22 cellular contexts compared by ENCODE assay signal in the genomic region with DNA sequence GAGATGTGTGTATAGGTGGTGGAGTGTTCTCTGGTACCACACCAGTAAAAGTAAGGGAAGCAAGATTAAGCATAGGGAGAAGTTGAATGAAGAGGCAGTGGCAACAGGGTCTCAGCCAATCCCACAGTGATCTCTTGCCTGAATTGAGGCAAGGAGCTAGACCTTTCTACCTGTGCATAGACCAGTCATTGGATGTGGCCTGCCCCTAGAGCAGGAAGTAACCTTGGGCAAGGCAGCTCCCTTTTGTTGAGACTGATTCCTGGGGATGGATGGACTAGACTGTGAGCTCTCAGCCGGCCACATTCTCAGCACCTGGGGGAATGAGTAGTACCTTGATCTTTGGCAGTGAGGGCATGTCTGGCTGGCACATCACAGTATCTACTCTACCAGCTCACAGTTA. TPM values are rescaled to one million over a fixed set of nuclear protein-coding genes. Genes with fewer than 3 reads are reported as not detected.
DNase-seq lines count a peak whose midpoint lies in the region; ATAC-seq, FAIRE-seq and TF ChIP-seq lines count a peak whose summit lies in the region.
"Had no signal": no experiment of that assay in that cellular context is flagged by ENCODE, and none has a peak within 500 bp of the region (broad histone marks: within the 10 kb centered on the region; RNA-seq: fewer than 3 reads in every experiment).

No MANE protein-coding gene starts in this region.

- FAIRE-seq in H1 (lab: Jason Lieb, UNC) = no peak
- FAIRE-seq: RCC 7860 had no signal

- no peak overlapping the region for H2AK5ac ChIP-seq in H1 (ENCODE audit: low read depth, low read length)

- H3K27me3 ChIP-seq in H1 (replicated peaks in 1 of 4; ENCODE audit: control insufficient read depth in 3 of 4, extremely low read depth in 1 of 4, insufficient read depth in 3 of 4, low read length in 3 of 4) = no peaks in the 10 kb centered on the region
- H3K27me3 ChIP-seq: SJCRH30 had no signal

- no peak overlapping the region for H3K4me3 ChIP-seq in H1 (ENCODE audit: extremely low read depth in 1 of 4, insufficient read depth in 2 of 4, low read depth in 3 of 4, low read length in 4 of 4)
- H3K4me3 ChIP-seq: GM23248, HAP-1, SJCRH30 had no signal

- H2BK12ac ChIP-seq in H1 (ENCODE audit: low read depth, low read length) = no peak overlapping the region

- no peak overlapping the region for H2AFZ ChIP-seq in H1 (ENCODE audit: low read length)
- H2AFZ ChIP-seq: GM23248 had no signal

- peaks cover 0 to 5% of the 10 kb centered on the region in 2 experiments for H4K20me1 ChIP-seq in H1 (replicated peaks in 1 of 2; ENCODE audit: control insufficient read depth in 1 of 2, insufficient read depth in 2 of 2, low read length in 2 of 2)

- no peak overlapping the region for H3K23ac ChIP-seq in H1 (ENCODE audit: insufficient read length)

- H3K36me3 Mint-ChIP-seq in activated naive CD8-positive, alpha-beta T cell treated with anti-CD3 and anti-CD28 coated beads, Interleukin-2, amount 10 ng/mL, durations not matched to agents 7 days and 5 days = peaks cover 20% of the 10 kb centered on the region
- H3K36me3 Mint-ChIP-seq in activated naive CD8-positive, alpha-beta T cell treated with anti-CD3 and anti-CD28 coated beads, Interleukin-2, amount 50 U/mL, for 24 hours (ENCODE audit: low read depth) = peaks cover 55% of the 10 kb centered on the region
- H3K36me3 Mint-ChIP-seq in activated CD8-positive, alpha-beta T cell treated with anti-CD3 and anti-CD28 coated beads, Interleukin-2, amount 10 ng/mL, durations not matched to agents 7 days and 5 days (ENCODE audit: low read depth) = peaks cover 48% of the 10 kb centered on the region
- H3K36me3 Mint-ChIP-seq in stimulated activated naive B cell treated with anti-CD40 and anti-IgM and Interleukin-4, amounts not matched to agents 10 μg/mL and 1 μg/mL and 100 μg/mL, for 72 hours = peaks cover 26 to 47% of the 10 kb centered on the region in 2 donors

- CTCF ChIA-PET in activated CD8-positive, alpha-beta T cell treated with anti-CD3 and anti-CD28 coated beads, Interleukin-2, amount 10 ng/mL, durations not matched to agents 7 days and 5 days (lab: Charles Lee) = no interaction called here
- CTCF ChIA-PET in H1 (lab: Charles Lee; ENCODE audit: partially characterized antibody) = no interaction called here

- H3K4me3 Mint-ChIP-seq in activated naive CD8-positive, alpha-beta T cell treated with anti-CD3 and anti-CD28 coated beads, Interleukin-2, amount 10 ng/mL, durations not matched to agents 7 days and 5 days = no peak overlapping the region
- H3K4me3 Mint-ChIP-seq in activated naive CD8-positive, alpha-beta T cell treated with anti-CD3 and anti-CD28 coated beads, Interleukin-2, amount 50 U/mL, for 24 hours = no peak overlapping the region
- H3K4me3 Mint-ChIP-seq in activated CD8-positive, alpha-beta T cell treated with anti-CD3 and anti-CD28 coated beads, Interleukin-2, amount 10 ng/mL, durations not matched to agents 7 days and 5 days = no peak overlapping the region
- no peak overlapping the region for H3K4me3 Mint-ChIP-seq in stimulated activated naive B cell treated with anti-CD40 and anti-IgM and Interleukin-4, amounts not matched to agents 10 μg/mL and 1 μg/mL and 100 μg/mL, for 72 hours
- H3K4me3 Mint-ChIP-seq: CD4-positive, alpha-beta T cell; IgD-negative memory B cell had no signal

- WGBS in H1 (ENCODE audit: extremely low coverage in 1 of 2, insufficient coverage in 1 of 2, insufficient read length in 1 of 2, insufficient replicate concordance in 2 of 2, low coverage in 1 of 2, low lambda C conversion rate in 2 of 2, missing lambda C conversion rate in 1 of 2), 2 experiments = 100% methylated on average over 1 of the region's 1 CpG; no CpG with 5 or more reads in 1 of the 2 experiments

- H3K36me3 ChIP-seq in H1 (ENCODE audit: control insufficient read depth in 2 of 4, insufficient read depth in 4 of 4, low read length in 3 of 4) = peaks cover 3 to 26% (median 16%) of the 10 kb centered on the region in 4 experiments; a peak in 6 of 8 replicates

- no peak for TF ChIP-seq CTCF in H1 (IDR thresholded peaks at IDR 0.05; ENCODE audit: control extremely low read depth in 1 of 3, insufficient read depth in 1 of 3, low read depth in 1 of 3, low read length in 3 of 3)

- H4K5ac ChIP-seq in H1 (ENCODE audit: insufficient read length, low read depth, low read length) = no peak overlapping the region

- TF ChIP-seq EP300 in H1 (IDR thresholded peaks at IDR 0.05; ENCODE audit: borderline replicate concordance in 1 of 2, low read depth in 2 of 2, low read length in 2 of 2) = no peak

- no peak overlapping the region for H3K4me2 ChIP-seq in H1 (ENCODE audit: insufficient read depth in 1 of 2, low read depth in 2 of 2, low read length in 2 of 2)

- no peak overlapping the region for H3K56ac ChIP-seq in H1 (replicated peaks; ENCODE audit: insufficient read length, low read depth, low read length)

- no peak overlapping the region for H4K91ac ChIP-seq in H1 (replicated peaks; ENCODE audit: insufficient read length, low read length)

- no peak overlapping the region for H3K4ac ChIP-seq in H1 (replicated peaks; ENCODE audit: insufficient read length, low read depth, low read length)

- peaks cover 23% of the 10 kb centered on the region for H3K4me1 Mint-ChIP-seq in activated naive CD8-positive, alpha-beta T cell treated with anti-CD3 and anti-CD28 coated beads, Interleukin-2, amount 10 ng/mL, durations not matched to agents 7 days and 5 days
- peaks cover 16% of the 10 kb centered on the region for H3K4me1 Mint-ChIP-seq in activated naive CD8-positive, alpha-beta T cell treated with anti-CD3 and anti-CD28 coated beads, Interleukin-2, amount 50 U/mL, for 24 hours
- H3K4me1 Mint-ChIP-seq in activated CD8-positive, alpha-beta T cell treated with anti-CD3 and anti-CD28 coated beads, Interleukin-2, amount 10 ng/mL, durations not matched to agents 7 days and 5 days (ENCODE audit: low read depth) = peaks cover 14% of the 10 kb centered on the region
- H3K4me1 Mint-ChIP-seq in stimulated activated naive B cell treated with anti-CD40 and anti-IgM and Interleukin-4, amounts not matched to agents 10 μg/mL and 1 μg/mL and 100 μg/mL, for 72 hours = peaks cover 18 to 35% of the 10 kb centered on the region in 2 donors

- H3K18ac ChIP-seq in H1 (ENCODE audit: extremely low read depth, low read length) = no peak overlapping the region

- no peaks in the 10 kb centered on the region for H3K9me3 ChIP-seq in H1 (ENCODE audit: insufficient read depth in 2 of 2, low read depth in 1 of 2, low read length in 1 of 2)
- H3K9me3 ChIP-seq: HAP-1, SJCRH30 had no signal

- peak overlapping the region; percentile 45 for H3K27ac Mint-ChIP-seq in activated naive CD8-positive, alpha-beta T cell treated with anti-CD3 and anti-CD28 coated beads, Interleukin-2, amount 10 ng/mL, durations not matched to agents 7 days and 5 days
- H3K27ac Mint-ChIP-seq in activated naive CD8-positive, alpha-beta T cell treated with anti-CD3 and anti-CD28 coated beads, Interleukin-2, amount 50 U/mL, for 24 hours = no peak overlapping the region
- no peak overlapping the region for H3K27ac Mint-ChIP-seq in activated CD8-positive, alpha-beta T cell treated with anti-CD3 and anti-CD28 coated beads, Interleukin-2, amount 10 ng/mL, durations not matched to agents 7 days and 5 days
- H3K27ac Mint-ChIP-seq in stimulated activated naive B cell treated with anti-CD40 and anti-IgM and Interleukin-4, amounts not matched to agents 10 μg/mL and 1 μg/mL and 100 μg/mL, for 72 hours = peak overlapping the region; percentile 2
- H3K27ac Mint-ChIP-seq: CD4-positive, alpha-beta T cell; IgD-negative memory B cell had no signal

- TF ChIP-seq RAD21 in H1 (IDR thresholded peaks at IDR 0.05 in 1 of 2, conservative IDR thresholded peaks at IDR 0.05 in 1 of 2; ENCODE audit: low read depth in 2 of 2, low read length in 2 of 2) = no peak

- TF ChIP-seq POLR2A in H1 (IDR thresholded peaks at IDR 0.05; ENCODE audit: control extremely low read depth in 1 of 2, low read depth in 2 of 2, low read length in 2 of 2) = no peak

- no peak overlapping the region for H3K9ac ChIP-seq in H1 (replicated peaks in 1 of 4; ENCODE audit: extremely low read depth in 1 of 4, low read depth in 3 of 4, low read length in 3 of 4)
- H3K9ac ChIP-seq: GM23248 had no signal

- no peak overlapping the region for H3K27ac ChIP-seq in H1 (ENCODE audit: low read depth, low read length)
- H3K27ac ChIP-seq: GM23248, SJCRH30 had no signal

- no peaks in the 10 kb centered on the region for H3K27me3 Mint-ChIP-seq in activated naive CD8-positive, alpha-beta T cell treated with anti-CD3 and anti-CD28 coated beads, Interleukin-2, amount 10 ng/mL, durations not matched to agents 7 days and 5 days
- no peaks in the 10 kb centered on the region for H3K27me3 Mint-ChIP-seq in activated naive CD8-positive, alpha-beta T cell treated with anti-CD3 and anti-CD28 coated beads, Interleukin-2, amount 50 U/mL, for 24 hours
- no peaks in the 10 kb centered on the region for H3K27me3 Mint-ChIP-seq in activated CD8-positive, alpha-beta T cell treated with anti-CD3 and anti-CD28 coated beads, Interleukin-2, amount 10 ng/mL, durations not matched to agents 7 days and 5 days (ENCODE audit: low read depth)
- no peaks in the 10 kb centered on the region for H3K27me3 Mint-ChIP-seq in stimulated activated naive B cell treated with anti-CD40 and anti-IgM and Interleukin-4, amounts not matched to agents 10 μg/mL and 1 μg/mL and 100 μg/mL, for 72 hours
- H3K27me3 Mint-ChIP-seq: CD4-positive, alpha-beta T cell; IgD-negative memory B cell had no signal

- H2BK20ac ChIP-seq in H1 (ENCODE audit: low read length) = no peak overlapping the region

- H3K79me2 ChIP-seq in H1 (ENCODE audit: control insufficient read depth in 1 of 2, insufficient read depth in 2 of 2, low read length in 2 of 2) = peaks cover 0 to 20% of the 10 kb centered on the region in 2 experiments; a peak in 2 of 4 replicates

- no peaks in the 10 kb centered on the region; the same call in 1 of the 2 replicates for H3K23me2 ChIP-seq in H1 (ENCODE audit: low read depth, low read length)

- no peak for DNase-seq in activated naive CD8-positive, alpha-beta T cell treated with anti-CD3 and anti-CD28 coated beads, Interleukin-2, amount 10 ng/mL, durations not matched to agents 7 days and 5 days
- no peak for DNase-seq in activated naive CD8-positive, alpha-beta T cell treated with anti-CD3 and anti-CD28 coated beads, Interleukin-2, amount 50 U/mL, for 24 hours
- no peak for DNase-seq in activated CD8-positive, alpha-beta T cell treated with anti-CD3 and anti-CD28 coated beads, Interleukin-2, amount 10 ng/mL, durations not matched to agents 7 days and 5 days
- DNase-seq in H1 (ENCODE audit: low read depth in 1 of 2, low spot score in 2 of 2) = no peak
- DNase-seq in stimulated activated naive B cell treated with anti-CD40 and anti-IgM and Interleukin-4, amounts not matched to agents 10 μg/mL and 1 μg/mL and 100 μg/mL, for 72 hours = no peak
- no peak for DNase-seq in activated gamma-delta T cell treated with Interleukin-2 at 50 U/mL for 16 hours
- no peak for DNase-seq in HuH-7.5 (ENCODE audit: low spot score)
- DNase-seq: CD4-positive, alpha-beta T cell; COR-L47; DMS79; GM23248; Karpas-422; NCI-H1694; NCI-H2081; NCI-H2171; NCI-H446; NCI-H526; SJCRH30 had no signal

- no peak overlapping the region for H4K8ac ChIP-seq in H1 (ENCODE audit: extremely low read depth, insufficient read depth, low read length)

- POLR2A ChIA-PET in activated naive CD8-positive, alpha-beta T cell treated with anti-CD3 and anti-CD28 coated beads, Interleukin-2, amount 10 ng/mL, durations not matched to agents 7 days and 5 days (lab: Charles Lee) = interaction anchor here (1.1 to 1.9 kb wide), 2 partner anchors 9 to 38 kb away, joined by 3 to 7 read pairs; a partner anchor contains a TSS
- POLR2A ChIA-PET in activated CD8-positive, alpha-beta T cell treated with anti-CD3 and anti-CD28 coated beads, Interleukin-2, amount 10 ng/mL, durations not matched to agents 7 days and 5 days (lab: Charles Lee) = interaction anchor here (0.6 to 2.5 kb wide), 4 partner anchors 9 to 318 kb away, joined by 3 to 7 read pairs (median 4); a partner anchor contains a TSS
- POLR2A ChIA-PET in H1 (lab: Charles Lee; ENCODE audit: partially characterized antibody) = interaction anchor here (1.4 kb wide), 1 partner anchor 29 kb away, joined by 3 read pairs; no protein-coding TSS in a partner anchor

- ATAC-seq in activated naive CD8-positive, alpha-beta T cell treated with anti-CD3 and anti-CD28 coated beads, Interleukin-2, amount 10 ng/mL, durations not matched to agents 7 days and 5 days (ENCODE audit: low read depth) = no peak
- no peak for ATAC-seq in activated naive CD8-positive, alpha-beta T cell treated with anti-CD3 and anti-CD28 coated beads, Interleukin-2, amount 50 U/mL, for 24 hours
- ATAC-seq in activated CD8-positive, alpha-beta T cell treated with anti-CD3 and anti-CD28 coated beads, Interleukin-2, amount 10 ng/mL, durations not matched to agents 7 days and 5 days = peak; percentile 40
- ATAC-seq in stimulated activated naive B cell treated with anti-CD40 and anti-IgM and Interleukin-4, amounts not matched to agents 10 μg/mL and 1 μg/mL and 100 μg/mL, for 72 hours (replicated peaks) = no peak
- no peak for ATAC-seq in HG02973 (IDR thresholded peaks at IDR 0.05; ENCODE audit: unreplicated experiment)

- no peak overlapping the region for H2BK120ac ChIP-seq in H1 (replicated peaks; ENCODE audit: low read depth, low read length)

- H2BK5ac ChIP-seq in H1 (ENCODE audit: low read depth, low read length) = no peak overlapping the region

- H2BK15ac ChIP-seq in H1 (ENCODE audit: low read length) = no peak overlapping the region

- no peaks in the 10 kb centered on the region; the same call in 1 of the 2 replicates for H3K79me1 ChIP-seq in H1 (ENCODE audit: low read depth, low read length)

- H3K4me1 ChIP-seq in H1 (replicated peaks in 1 of 4; ENCODE audit: control insufficient read depth in 3 of 4, insufficient read depth in 4 of 4, low read length in 3 of 4) = no peaks in the 10 kb centered on the region

- no peaks in the 10 kb centered on the region for H3K9me3 Mint-ChIP-seq in activated naive CD8-positive, alpha-beta T cell treated with anti-CD3 and anti-CD28 coated beads, Interleukin-2, amount 10 ng/mL, durations not matched to agents 7 days and 5 days
- no peaks in the 10 kb centered on the region for H3K9me3 Mint-ChIP-seq in activated naive CD8-positive, alpha-beta T cell treated with anti-CD3 and anti-CD28 coated beads, Interleukin-2, amount 50 U/mL, for 24 hours
- no peaks in the 10 kb centered on the region for H3K9me3 Mint-ChIP-seq in activated CD8-positive, alpha-beta T cell treated with anti-CD3 and anti-CD28 coated beads, Interleukin-2, amount 10 ng/mL, durations not matched to agents 7 days and 5 days (ENCODE audit: insufficient read depth)
- no peaks in the 10 kb centered on the region for H3K9me3 Mint-ChIP-seq in stimulated activated naive B cell treated with anti-CD40 and anti-IgM and Interleukin-4, amounts not matched to agents 10 μg/mL and 1 μg/mL and 100 μg/mL, for 72 hours
- H3K9me3 Mint-ChIP-seq: CD4-positive, alpha-beta T cell; IgD-negative memory B cell had no signal

- H3K14ac ChIP-seq in H1 (ENCODE audit: insufficient read length) = no peak overlapping the region

RNA-seq across cellular contexts. Expression of a gene that starts 6.4 kb away (rescaled TPM):
- total RNA-seq in activated naive CD8-positive, alpha-beta T cell treated with anti-CD3 and anti-CD28 coated beads, Interleukin-2, amount 10 ng/mL, durations not matched to agents 7 days and 5 days = 10 to 100 TPM; 39.5 to 40.9 TPM
- 10 to 100 TPM; 31.8 to 33.7 TPM for total RNA-seq in activated CD8-positive, alpha-beta T cell treated with anti-CD3 and anti-CD28 coated beads, Interleukin-2, amount 10 ng/mL, durations not matched to agents 7 days and 5 days
- 19.1 and 19.9 TPM in 2 replicates for total RNA-seq in H1 (2021; fragmentation: NEBNext Ultra II Directional; extraction: Animal tissue kit (Norgen Biotek cat#: 25700))
- polyA plus RNA-seq in H1 (2011; rRNA removed) = 1.8 and 3.4 TPM in 2 replicates
- 7.0 TPM for polyA plus RNA-seq in H1 (2011; cell fraction: cytosol; rRNA removed)
- polyA plus RNA-seq in H1 (2011; cell fraction: nucleus; rRNA removed) = 4.0 TPM
- polyA plus RNA-seq in H1 (2012, experiment 1 of 2) = 9.1 to 18.4 TPM (median 10.6 TPM) in 4 replicates
- 1.8 TPM for polyA plus RNA-seq in H1 (2012, experiment 2 of 2)
- polyA plus RNA-seq in H1 (2013, experiment 1 of 2) = 20.6 TPM
- polyA plus RNA-seq in H1 (2013, experiment 2 of 2) = 19.0 TPM
- 7.6 and 10.4 TPM in 2 replicates for polyA minus RNA-seq in H1 (2011; rRNA and poly(A)+ RNA removed)
- 6.2 TPM for polyA minus RNA-seq in H1 (2011; cell fraction: cytosol; rRNA and poly(A)+ RNA removed)
- 20.5 TPM for polyA minus RNA-seq in H1 (2011; cell fraction: nucleus; rRNA and poly(A)+ RNA removed)

RNA-seq across cellular contexts. Expression of a gene that starts 11.8 kb away (rescaled TPM):
- 1 to 10 TPM; 7.5 to 9.2 TPM for total RNA-seq in activated naive CD8-positive, alpha-beta T cell treated with anti-CD3 and anti-CD28 coated beads, Interleukin-2, amount 10 ng/mL, durations not matched to agents 7 days and 5 days
- 1 to 10 TPM; 8.3 to 8.7 TPM for total RNA-seq in activated CD8-positive, alpha-beta T cell treated with anti-CD3 and anti-CD28 coated beads, Interleukin-2, amount 10 ng/mL, durations not matched to agents 7 days and 5 days
- not detected in 2 replicates for total RNA-seq in H1 (2021; fragmentation: NEBNext Ultra II Directional; extraction: Animal tissue kit (Norgen Biotek cat#: 25700))
- polyA plus RNA-seq in H1 (2011; rRNA removed) = 1.6 and 2.0 TPM in 2 replicates
- 3.1 TPM for polyA plus RNA-seq in H1 (2011; cell fraction: cytosol; rRNA removed)
- polyA plus RNA-seq in H1 (2011; cell fraction: nucleus; rRNA removed) = 1.7 TPM
- polyA plus RNA-seq in H1 (2012, experiment 1 of 2) = 2.5 to 3.0 TPM (median 2.9 TPM) in 4 replicates
- polyA plus RNA-seq in H1 (2012, experiment 2 of 2) = 0.84 TPM
- polyA plus RNA-seq in H1 (2013, experiment 1 of 2) = 2.1 TPM
- 2.5 TPM for polyA plus RNA-seq in H1 (2013, experiment 2 of 2)
- polyA minus RNA-seq in H1 (2011; rRNA and poly(A)+ RNA removed) = 1.9 and 2.6 TPM in 2 replicates
- polyA minus RNA-seq in H1 (2011; cell fraction: cytosol; rRNA and poly(A)+ RNA removed) = 1.0 TPM
- polyA minus RNA-seq in H1 (2011; cell fraction: nucleus; rRNA and poly(A)+ RNA removed) = 2.0 TPM

RNA-seq across cellular contexts. Expression of a gene that starts 38.2 kb away (rescaled TPM):
- total RNA-seq in activated naive CD8-positive, alpha-beta T cell treated with anti-CD3 and anti-CD28 coated beads, Interleukin-2, amount 10 ng/mL, durations not matched to agents 7 days and 5 days = 10 to 100 TPM; 27.4 to 29.3 TPM
- total RNA-seq in activated CD8-positive, alpha-beta T cell treated with anti-CD3 and anti-CD28 coated beads, Interleukin-2, amount 10 ng/mL, durations not matched to agents 7 days and 5 days = 10 to 100 TPM; 23.5 to 25.9 TPM
- 21.5 and 23.5 TPM in 2 replicates for total RNA-seq in H1 (2021; fragmentation: NEBNext Ultra II Directional; extraction: Animal tissue kit (Norgen Biotek cat#: 25700))
- polyA plus RNA-seq in H1 (2011; rRNA removed) = 2.6 and 3.2 TPM in 2 replicates
- polyA plus RNA-seq in H1 (2011; cell fraction: cytosol; rRNA removed) = 4.4 TPM
- polyA plus RNA-seq in H1 (2011; cell fraction: nucleus; rRNA removed) = 4.4 TPM
- polyA plus RNA-seq in H1 (2012, experiment 1 of 2) = 4.5 to 10.6 TPM (median 6.3 TPM) in 4 replicates
- polyA plus RNA-seq in H1 (2012, experiment 2 of 2) = 0.43 TPM
- 11.4 TPM for polyA plus RNA-seq in H1 (2013, experiment 1 of 2)
- polyA plus RNA-seq in H1 (2013, experiment 2 of 2) = 10.8 TPM
- polyA minus RNA-seq in H1 (2011; rRNA and poly(A)+ RNA removed) = 27.9 and 49.5 TPM in 2 replicates
- 14.1 TPM for polyA minus RNA-seq in H1 (2011; cell fraction: cytosol; rRNA and poly(A)+ RNA removed)
- 29.7 TPM for polyA minus RNA-seq in H1 (2011; cell fraction: nucleus; rRNA and poly(A)+ RNA removed)

RNA-seq across cellular contexts. Expression of a gene that starts 42.5 kb away (rescaled TPM):
- 100 to 1,000 TPM; 184 to 185 TPM for total RNA-seq in activated naive CD8-positive, alpha-beta T cell treated with anti-CD3 and anti-CD28 coated beads, Interleukin-2, amount 10 ng/mL, durations not matched to agents 7 days and 5 days
- 100 to 1,000 TPM; 243 to 246 TPM for total RNA-seq in activated CD8-positive, alpha-beta T cell treated with anti-CD3 and anti-CD28 coated beads, Interleukin-2, amount 10 ng/mL, durations not matched to agents 7 days and 5 days
- total RNA-seq in H1 (2021; fragmentation: NEBNext Ultra II Directional; extraction: Animal tissue kit (Norgen Biotek cat#: 25700)) = 314 and 319 TPM in 2 replicates
- 90.5 and 151 TPM in 2 replicates for polyA plus RNA-seq in H1 (2011; rRNA removed)
- polyA plus RNA-seq in H1 (2011; cell fraction: cytosol; rRNA removed) = 222 TPM
- polyA plus RNA-seq in H1 (2011; cell fraction: nucleus; rRNA removed) = 43.0 TPM
- polyA plus RNA-seq in H1 (2012, experiment 1 of 2) = 250 to 393 TPM (median 278 TPM) in 4 replicates
- polyA plus RNA-seq in H1 (2012, experiment 2 of 2) = 30.3 TPM
- 248 TPM for polyA plus RNA-seq in H1 (2013, experiment 1 of 2)
- 252 TPM for polyA plus RNA-seq in H1 (2013, experiment 2 of 2)
- polyA minus RNA-seq in H1 (2011; rRNA and poly(A)+ RNA removed) = 184 and 225 TPM in 2 replicates
- 135 TPM for polyA minus RNA-seq in H1 (2011; cell fraction: cytosol; rRNA and poly(A)+ RNA removed)
- polyA minus RNA-seq in H1 (2011; cell fraction: nucleus; rRNA and poly(A)+ RNA removed) = 87.6 TPM

Comparison
In these comparisons a context has a peak if more than half of its experiments do, and no peak if none do; other contexts are left out.
1. H3K27ac Mint-ChIP-seq: peak in activated naive CD8-positive, alpha-beta T cell treated with anti-CD3 and anti-CD28 coated beads, Interleukin-2, amount 10 ng/mL, durations not matched to agents 7 days and 5 days (single experiment) and stimulated activated naive B cell treated with anti-CD40 and anti-IgM and Interleukin-4, amounts not matched to agents 10 μg/mL and 1 μg/mL and 100 μg/mL, for 72 hours (single experiment); none in activated naive CD8-positive, alpha-beta T cell treated with anti-CD3 and anti-CD28 coated beads, Interleukin-2, amount 50 U/mL, for 24 hours (single experiment) and activated CD8-positive, alpha-beta T cell treated with anti-CD3 and anti-CD28 coated beads, Interleukin-2, amount 10 ng/mL, durations not matched to agents 7 days and 5 days (single experiment).